In the genomic region with DNA sequence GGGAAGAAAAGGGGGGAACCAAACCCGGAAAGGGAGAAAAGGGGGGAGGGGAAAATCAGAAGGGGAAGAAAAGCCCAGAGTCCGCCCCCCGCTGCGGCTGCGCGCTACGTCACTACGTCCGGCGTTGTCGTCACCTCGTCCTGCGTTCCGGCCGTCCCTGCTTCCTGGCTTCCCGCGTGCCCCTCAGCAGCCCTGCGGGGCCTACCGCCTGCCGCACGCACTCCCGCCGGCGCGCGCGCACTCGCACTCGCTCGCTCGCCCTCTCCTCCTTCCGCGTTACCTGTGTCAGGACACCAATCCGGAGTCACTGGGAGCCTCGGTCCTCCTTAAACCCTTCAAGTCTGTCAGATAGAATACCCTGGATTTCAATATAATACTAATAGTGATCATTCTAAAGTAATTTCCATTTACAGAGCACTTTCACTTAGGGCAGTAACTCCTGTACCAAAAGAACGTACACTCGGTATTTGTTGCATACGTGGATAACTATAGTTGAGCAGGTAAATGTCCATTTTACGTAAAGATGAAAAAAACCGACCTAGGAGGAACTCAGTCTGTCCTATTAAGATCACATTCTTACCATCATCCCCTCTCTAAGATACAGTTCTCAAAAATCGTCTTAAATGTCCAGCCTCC, we compare ENCODE assay signal across 1 cellular context.
TF ChIP-seq lines count a peak whose summit lies in the region.

A gene (minus strand): TSS at position 113 of the 636 bp plus-strand sequence. CDS start 120,615 bp downstream, outside the sequence.

TF ChIP-seq in HepG2, 621 proteins besides CTCF, POLR2A, EP300 and RAD21 (continued from another document and continues in another):
- no peak for TF ChIP-seq CEBPB (IDR thresholded peaks at IDR 0.05; ENCODE audit: borderline replicate concordance, low read depth, low read length)
- TF ChIP-seq, protein P1, sequence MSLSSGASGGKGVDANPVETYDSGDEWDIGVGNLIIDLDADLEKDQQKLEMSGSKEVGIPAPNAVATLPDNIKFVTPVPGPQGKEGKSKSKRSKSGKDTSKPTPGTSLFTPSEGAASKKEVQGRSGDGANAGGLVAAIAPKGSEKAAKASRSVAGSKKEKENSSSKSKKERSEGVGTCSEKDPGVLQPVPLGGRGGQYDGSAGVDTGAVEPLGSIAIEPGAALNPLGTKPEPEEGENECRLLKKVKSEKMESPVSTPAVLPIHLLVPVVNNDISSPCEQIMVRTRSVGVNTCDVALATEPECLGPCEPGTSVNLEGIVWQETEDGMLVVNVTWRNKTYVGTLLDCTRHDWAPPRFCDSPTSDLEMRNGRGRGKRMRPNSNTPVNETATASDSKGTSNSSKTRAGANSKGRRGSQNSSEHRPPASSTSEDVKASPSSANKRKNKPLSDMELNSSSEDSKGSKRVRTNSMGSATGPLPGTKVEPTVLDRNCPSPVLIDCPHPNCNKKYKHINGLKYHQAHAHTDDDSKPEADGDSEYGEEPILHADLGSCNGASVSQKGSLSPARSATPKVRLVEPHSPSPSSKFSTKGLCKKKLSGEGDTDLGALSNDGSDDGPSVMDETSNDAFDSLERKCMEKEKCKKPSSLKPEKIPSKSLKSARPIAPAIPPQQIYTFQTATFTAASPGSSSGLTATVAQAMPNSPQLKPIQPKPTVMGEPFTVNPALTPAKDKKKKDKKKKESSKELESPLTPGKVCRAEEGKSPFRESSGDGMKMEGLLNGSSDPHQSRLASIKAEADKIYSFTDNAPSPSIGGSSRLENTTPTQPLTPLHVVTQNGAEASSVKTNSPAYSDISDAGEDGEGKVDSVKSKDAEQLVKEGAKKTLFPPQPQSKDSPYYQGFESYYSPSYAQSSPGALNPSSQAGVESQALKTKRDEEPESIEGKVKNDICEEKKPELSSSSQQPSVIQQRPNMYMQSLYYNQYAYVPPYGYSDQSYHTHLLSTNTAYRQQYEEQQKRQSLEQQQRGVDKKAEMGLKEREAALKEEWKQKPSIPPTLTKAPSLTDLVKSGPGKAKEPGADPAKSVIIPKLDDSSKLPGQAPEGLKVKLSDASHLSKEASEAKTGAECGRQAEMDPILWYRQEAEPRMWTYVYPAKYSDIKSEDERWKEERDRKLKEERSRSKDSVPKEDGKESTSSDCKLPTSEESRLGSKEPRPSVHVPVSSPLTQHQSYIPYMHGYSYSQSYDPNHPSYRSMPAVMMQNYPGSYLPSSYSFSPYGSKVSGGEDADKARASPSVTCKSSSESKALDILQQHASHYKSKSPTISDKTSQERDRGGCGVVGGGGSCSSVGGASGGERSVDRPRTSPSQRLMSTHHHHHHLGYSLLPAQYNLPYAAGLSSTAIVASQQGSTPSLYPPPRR (CRISPR knock-in tag; IDR thresholded peaks at IDR 0.05; ENCODE audit: borderline replicate concordance), result peak; percentile 49; the same call in 1 of the 2 replicates
- no peak for TF ChIP-seq RARG (CRISPR knock-in tag; IDR thresholded peaks at IDR 0.05; ENCODE audit: low read depth)
- TF ChIP-seq NCOA5 (CRISPR knock-in tag; IDR thresholded peaks at IDR 0.05), result no peak
- 0 out of 2 replicates have a peak, but pooled peaks have one; percentile 39 for TF ChIP-seq NFYB (CRISPR knock-in tag; IDR thresholded peaks at IDR 0.05)
- TF ChIP-seq ZNF530 (CRISPR knock-in tag; IDR thresholded peaks at IDR 0.05; ENCODE audit: low read depth), result no peak
- TF ChIP-seq ZNF24 (IDR thresholded peaks at IDR 0.05), result no peak
- 0 out of 2 replicates have a peak, but pooled peaks have one; percentile 13 for TF ChIP-seq SIX4 (CRISPR knock-in tag; IDR thresholded peaks at IDR 0.05)
- peak; percentile 52; the same call in 1 of the 2 replicates for TF ChIP-seq ZNF143 (CRISPR knock-in tag; IDR thresholded peaks at IDR 0.05)
- no peak for TF ChIP-seq TCF7 (IDR thresholded peaks at IDR 0.05; ENCODE audit: low read depth)
- TF ChIP-seq, protein P2, sequence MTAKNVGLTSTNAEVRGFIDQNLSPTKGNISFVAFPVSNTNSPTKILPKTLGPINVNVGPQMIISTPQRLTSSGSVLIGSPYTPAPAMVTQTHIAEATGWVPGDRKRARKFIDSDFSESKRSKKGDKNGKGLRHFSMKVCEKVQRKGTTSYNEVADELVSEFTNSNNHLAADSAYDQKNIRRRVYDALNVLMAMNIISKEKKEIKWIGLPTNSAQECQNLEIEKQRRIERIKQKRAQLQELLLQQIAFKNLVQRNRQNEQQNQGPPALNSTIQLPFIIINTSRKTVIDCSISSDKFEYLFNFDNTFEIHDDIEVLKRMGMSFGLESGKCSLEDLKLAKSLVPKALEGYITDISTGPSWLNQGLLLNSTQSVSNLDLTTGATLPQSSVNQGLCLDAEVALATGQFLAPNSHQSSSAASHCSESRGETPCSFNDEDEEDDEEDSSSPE (CRISPR knock-in tag; IDR thresholded peaks at IDR 0.05), result peak; percentile 94
- peak; percentile 87 for TF ChIP-seq ERF (CRISPR knock-in tag; IDR thresholded peaks at IDR 0.05)
- TF ChIP-seq XRCC5 (optimal IDR thresholded peaks at IDR 0.05; ENCODE audit: low read length), result peak; percentile 67
- TF ChIP-seq, protein P3, sequence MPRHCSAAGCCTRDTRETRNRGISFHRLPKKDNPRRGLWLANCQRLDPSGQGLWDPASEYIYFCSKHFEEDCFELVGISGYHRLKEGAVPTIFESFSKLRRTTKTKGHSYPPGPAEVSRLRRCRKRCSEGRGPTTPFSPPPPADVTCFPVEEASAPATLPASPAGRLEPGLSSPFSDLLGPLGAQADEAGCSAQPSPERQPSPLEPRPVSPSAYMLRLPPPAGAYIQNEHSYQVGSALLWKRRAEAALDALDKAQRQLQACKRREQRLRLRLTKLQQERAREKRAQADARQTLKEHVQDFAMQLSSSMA (CRISPR knock-in tag; IDR thresholded peaks at IDR 0.05), result peak; percentile 72; the same call in 1 of the 2 replicates
- no peak for TF ChIP-seq NBN (conservative IDR thresholded peaks at IDR 0.05)
- TF ChIP-seq, protein P4, sequence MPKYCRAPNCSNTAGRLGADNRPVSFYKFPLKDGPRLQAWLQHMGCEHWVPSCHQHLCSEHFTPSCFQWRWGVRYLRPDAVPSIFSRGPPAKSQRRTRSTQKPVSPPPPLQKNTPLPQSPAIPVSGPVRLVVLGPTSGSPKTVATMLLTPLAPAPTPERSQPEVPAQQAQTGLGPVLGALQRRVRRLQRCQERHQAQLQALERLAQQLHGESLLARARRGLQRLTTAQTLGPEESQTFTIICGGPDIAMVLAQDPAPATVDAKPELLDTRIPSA (CRISPR knock-in tag; IDR thresholded peaks at IDR 0.05; ENCODE audit: borderline replicate concordance), result no peak
- peak; percentile 90 for TF ChIP-seq ZBTB21 (CRISPR knock-in tag; IDR thresholded peaks at IDR 0.05)
- peak; percentile 79; the same call in 1 of the 2 replicates for TF ChIP-seq YEATS4 (CRISPR knock-in tag; IDR thresholded peaks at IDR 0.05; ENCODE audit: borderline replicate concordance)
- no peak for TF ChIP-seq NFE2 (CRISPR knock-in tag; IDR thresholded peaks at IDR 0.05)
- TF ChIP-seq SRSF9 (IDR thresholded peaks at IDR 0.05; ENCODE audit: borderline replicate concordance, insufficient read depth, low read depth, low read length, poor library complexity, severe bottlenecking), result no peak
- no peak for TF ChIP-seq NFATC3 (CRISPR knock-in tag; IDR thresholded peaks at IDR 0.05)
- TF ChIP-seq MED8 (CRISPR knock-in tag; IDR thresholded peaks at IDR 0.05; ENCODE audit: insufficient replicate concordance), result peak; percentile 28
- no peak for TF ChIP-seq FOSL1 (CRISPR knock-in tag; IDR thresholded peaks at IDR 0.05; ENCODE audit: borderline replicate concordance)
- peak; percentile 89; the same call in 1 of the 2 replicates for TF ChIP-seq NRL (CRISPR knock-in tag; IDR thresholded peaks at IDR 0.05; ENCODE audit: borderline replicate concordance)
- no peak for TF ChIP-seq ZNF510 (CRISPR knock-in tag; IDR thresholded peaks at IDR 0.05; ENCODE audit: low read depth)
- peak; percentile 53 for TF ChIP-seq BCL6 (CRISPR knock-in tag; IDR thresholded peaks at IDR 0.05)
- TF ChIP-seq, protein P5, sequence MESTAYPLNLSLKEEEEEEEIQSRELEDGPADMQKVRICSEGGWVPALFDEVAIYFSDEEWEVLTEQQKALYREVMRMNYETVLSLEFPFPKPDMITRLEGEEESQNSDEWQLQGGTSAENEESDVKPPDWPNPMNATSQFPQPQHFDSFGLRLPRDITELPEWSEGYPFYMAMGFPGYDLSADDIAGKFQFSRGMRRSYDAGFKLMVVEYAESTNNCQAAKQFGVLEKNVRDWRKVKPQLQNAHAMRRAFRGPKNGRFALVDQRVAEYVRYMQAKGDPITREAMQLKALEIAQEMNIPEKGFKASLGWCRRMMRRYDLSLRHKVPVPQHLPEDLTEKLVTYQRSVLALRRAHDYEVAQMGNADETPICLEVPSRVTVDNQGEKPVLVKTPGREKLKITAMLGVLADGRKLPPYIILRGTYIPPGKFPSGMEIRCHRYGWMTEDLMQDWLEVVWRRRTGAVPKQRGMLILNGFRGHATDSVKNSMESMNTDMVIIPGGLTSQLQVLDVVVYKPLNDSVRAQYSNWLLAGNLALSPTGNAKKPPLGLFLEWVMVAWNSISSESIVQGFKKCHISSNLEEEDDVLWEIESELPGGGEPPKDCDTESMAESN (CRISPR knock-in tag; conservative IDR thresholded peaks at IDR 0.05), result peak; percentile 80; the same call in 1 of the 2 replicates
- TF ChIP-seq ZNF136 (CRISPR knock-in tag; IDR thresholded peaks at IDR 0.05; ENCODE audit: low read depth), result no peak
- no peak for TF ChIP-seq SMARCC2 (IDR thresholded peaks at IDR 0.05)
- no peak for TF ChIP-seq SMARCE1 (IDR thresholded peaks at IDR 0.05; ENCODE audit: borderline replicate concordance)
- peak; percentile 86 for TF ChIP-seq ELF3 (CRISPR knock-in tag; IDR thresholded peaks at IDR 0.05)
- TF ChIP-seq MAZ (IDR thresholded peaks at IDR 0.05; ENCODE audit: borderline replicate concordance, low read depth, low read length), result no peak
- TF ChIP-seq MAZ (CRISPR knock-in tag; IDR thresholded peaks at IDR 0.05; ENCODE audit: low read depth), result peak; percentile 87
- no peak for TF ChIP-seq ZNF766 (CRISPR knock-in tag; IDR thresholded peaks at IDR 0.05; ENCODE audit: borderline replicate concordance)
- peak; percentile 77; the same call in 1 of the 2 replicates for TF ChIP-seq ZNF776 (CRISPR knock-in tag; IDR thresholded peaks at IDR 0.05)
- no peak for TF ChIP-seq FOXJ3 (CRISPR knock-in tag; IDR thresholded peaks at IDR 0.05; ENCODE audit: borderline replicate concordance)
- no peak for TF ChIP-seq KLF15 (CRISPR knock-in tag; IDR thresholded peaks at IDR 0.05; ENCODE audit: borderline replicate concordance)
- TF ChIP-seq, protein P6, sequence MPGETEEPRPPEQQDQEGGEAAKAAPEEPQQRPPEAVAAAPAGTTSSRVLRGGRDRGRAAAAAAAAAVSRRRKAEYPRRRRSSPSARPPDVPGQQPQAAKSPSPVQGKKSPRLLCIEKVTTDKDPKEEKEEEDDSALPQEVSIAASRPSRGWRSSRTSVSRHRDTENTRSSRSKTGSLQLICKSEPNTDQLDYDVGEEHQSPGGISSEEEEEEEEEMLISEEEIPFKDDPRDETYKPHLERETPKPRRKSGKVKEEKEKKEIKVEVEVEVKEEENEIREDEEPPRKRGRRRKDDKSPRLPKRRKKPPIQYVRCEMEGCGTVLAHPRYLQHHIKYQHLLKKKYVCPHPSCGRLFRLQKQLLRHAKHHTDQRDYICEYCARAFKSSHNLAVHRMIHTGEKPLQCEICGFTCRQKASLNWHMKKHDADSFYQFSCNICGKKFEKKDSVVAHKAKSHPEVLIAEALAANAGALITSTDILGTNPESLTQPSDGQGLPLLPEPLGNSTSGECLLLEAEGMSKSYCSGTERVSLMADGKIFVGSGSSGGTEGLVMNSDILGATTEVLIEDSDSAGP (CRISPR knock-in tag; IDR thresholded peaks at IDR 0.05; ENCODE audit: borderline replicate concordance), result peak; percentile 82
- TF ChIP-seq ZNF652 (CRISPR knock-in tag; IDR thresholded peaks at IDR 0.05; ENCODE audit: borderline replicate concordance, low read depth), result peak; percentile 27; the same call in 1 of the 2 replicates
- peak; percentile 65; the same call in 1 of the 2 replicates for TF ChIP-seq GZF1 (CRISPR knock-in tag; IDR thresholded peaks at IDR 0.05)
- TF ChIP-seq ADNP (CRISPR knock-in tag; IDR thresholded peaks at IDR 0.05), result no peak
- no peak for TF ChIP-seq RBM22 (optimal IDR thresholded peaks at IDR 0.05; ENCODE audit: low read length)
- peak; percentile 84 for TF ChIP-seq ATF1 (CRISPR knock-in tag; IDR thresholded peaks at IDR 0.05)
- TF ChIP-seq ZSCAN9 (CRISPR knock-in tag; IDR thresholded peaks at IDR 0.05; ENCODE audit: borderline replicate concordance), result peak; percentile 39; the same call in 1 of the 2 replicates
- TF ChIP-seq ZC3H4 (CRISPR knock-in tag; IDR thresholded peaks at IDR 0.05; ENCODE audit: borderline replicate concordance), result 0 out of 2 replicates have a peak, but pooled peaks have one; percentile 47
- TF ChIP-seq FOXM1 (CRISPR knock-in tag; IDR thresholded peaks at IDR 0.05), result no peak
- TF ChIP-seq KAT8 (CRISPR knock-in tag; IDR thresholded peaks at IDR 0.05), result peak; percentile 89
- no peak for TF ChIP-seq ARHGAP35 (CRISPR knock-in tag; IDR thresholded peaks at IDR 0.05; ENCODE audit: borderline replicate concordance)
- TF ChIP-seq RCOR2 (CRISPR knock-in tag; IDR thresholded peaks at IDR 0.05), result no peak
- TF ChIP-seq ZNF589 (CRISPR knock-in tag; conservative IDR thresholded peaks at IDR 0.05), result no peak
- peak; percentile 85; the same call in 1 of the 2 replicates for TF ChIP-seq SRY (CRISPR knock-in tag; IDR thresholded peaks at IDR 0.05)
- TF ChIP-seq, protein P7, sequence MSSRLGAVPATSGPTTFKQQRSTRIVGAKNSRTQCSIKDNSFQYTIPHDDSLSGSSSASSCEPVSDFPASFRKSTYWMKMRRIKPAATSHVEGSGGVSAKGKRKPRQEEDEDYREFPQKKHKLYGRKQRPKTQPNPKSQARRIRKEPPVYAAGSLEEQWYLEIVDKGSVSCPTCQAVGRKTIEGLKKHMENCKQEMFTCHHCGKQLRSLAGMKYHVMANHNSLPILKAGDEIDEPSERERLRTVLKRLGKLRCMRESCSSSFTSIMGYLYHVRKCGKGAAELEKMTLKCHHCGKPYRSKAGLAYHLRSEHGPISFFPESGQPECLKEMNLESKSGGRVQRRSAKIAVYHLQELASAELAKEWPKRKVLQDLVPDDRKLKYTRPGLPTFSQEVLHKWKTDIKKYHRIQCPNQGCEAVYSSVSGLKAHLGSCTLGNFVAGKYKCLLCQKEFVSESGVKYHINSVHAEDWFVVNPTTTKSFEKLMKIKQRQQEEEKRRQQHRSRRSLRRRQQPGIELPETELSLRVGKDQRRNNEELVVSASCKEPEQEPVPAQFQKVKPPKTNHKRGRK (CRISPR knock-in tag; IDR thresholded peaks at IDR 0.05), result no peak
- TF ChIP-seq NR2C2 (CRISPR knock-in tag; IDR thresholded peaks at IDR 0.05; ENCODE audit: borderline replicate concordance), result no peak; the same call in 1 of the 2 replicates
- peak; percentile 81 for TF ChIP-seq DMAP1 (CRISPR knock-in tag; IDR thresholded peaks at IDR 0.05)
